In the genomic region with DNA sequence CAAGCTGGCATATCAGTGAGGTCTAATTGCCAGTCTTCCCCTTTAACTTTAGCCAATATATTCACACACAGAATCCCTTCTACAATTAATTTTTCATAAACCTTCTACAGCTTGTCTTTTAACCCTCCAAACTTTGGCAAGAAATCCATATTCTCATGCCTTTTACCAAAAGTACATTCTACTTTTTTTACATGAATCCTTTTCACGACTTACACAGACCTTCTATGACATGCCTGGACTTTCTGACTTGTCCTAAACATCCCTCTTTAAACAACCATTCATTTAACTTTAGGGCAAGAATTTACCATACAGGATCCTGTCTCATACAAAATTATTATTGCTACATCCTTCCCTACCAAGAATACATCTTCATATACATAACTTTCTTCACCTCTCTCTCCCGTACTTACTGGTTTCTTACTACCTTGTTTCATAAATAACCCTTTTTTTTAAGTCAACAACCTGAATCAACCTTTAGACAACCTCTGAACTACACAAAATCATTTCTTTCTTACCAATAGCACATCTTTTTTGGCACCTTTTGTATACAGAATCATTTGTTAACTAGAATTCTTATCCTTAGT, we compare ENCODE assay signal across 1 cellular context.
TF ChIP-seq lines count a peak whose summit lies in the region.

No MANE protein-coding gene starts in this region.

TF ChIP-seq in HEK293, 187 proteins besides CTCF, POLR2A, EP300 and RAD21 (continued from another document):
- TF ChIP-seq ZNF560 (tag by site-specific recombination; IDR thresholded peaks at IDR 0.05; ENCODE audit: borderline replicate concordance), result no peak
- TF ChIP-seq, protein P1, sequence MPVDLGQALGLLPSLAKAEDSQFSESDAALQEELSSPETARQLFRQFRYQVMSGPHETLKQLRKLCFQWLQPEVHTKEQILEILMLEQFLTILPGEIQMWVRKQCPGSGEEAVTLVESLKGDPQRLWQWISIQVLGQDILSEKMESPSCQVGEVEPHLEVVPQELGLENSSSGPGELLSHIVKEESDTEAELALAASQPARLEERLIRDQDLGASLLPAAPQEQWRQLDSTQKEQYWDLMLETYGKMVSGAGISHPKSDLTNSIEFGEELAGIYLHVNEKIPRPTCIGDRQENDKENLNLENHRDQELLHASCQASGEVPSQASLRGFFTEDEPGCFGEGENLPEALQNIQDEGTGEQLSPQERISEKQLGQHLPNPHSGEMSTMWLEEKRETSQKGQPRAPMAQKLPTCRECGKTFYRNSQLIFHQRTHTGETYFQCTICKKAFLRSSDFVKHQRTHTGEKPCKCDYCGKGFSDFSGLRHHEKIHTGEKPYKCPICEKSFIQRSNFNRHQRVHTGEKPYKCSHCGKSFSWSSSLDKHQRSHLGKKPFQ (tag by site-specific recombination; IDR thresholded peaks at IDR 0.05), result no peak
- no peak for TF ChIP-seq ZNF202 (tag by site-specific recombination; IDR thresholded peaks at IDR 0.05; ENCODE audit: borderline replicate concordance)
- TF ChIP-seq, protein P2, sequence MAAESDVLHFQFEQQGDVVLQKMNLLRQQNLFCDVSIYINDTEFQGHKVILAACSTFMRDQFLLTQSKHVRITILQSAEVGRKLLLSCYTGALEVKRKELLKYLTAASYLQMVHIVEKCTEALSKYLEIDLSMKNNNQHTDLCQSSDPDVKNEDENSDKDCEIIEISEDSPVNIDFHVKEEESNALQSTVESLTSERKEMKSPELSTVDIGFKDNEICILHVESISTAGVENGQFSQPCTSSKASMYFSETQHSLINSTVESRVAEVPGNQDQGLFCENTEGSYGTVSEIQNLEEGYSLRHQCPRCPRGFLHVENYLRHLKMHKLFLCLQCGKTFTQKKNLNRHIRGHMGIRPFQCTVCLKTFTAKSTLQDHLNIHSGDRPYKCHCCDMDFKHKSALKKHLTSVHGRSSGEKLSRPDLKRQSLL (tag by site-specific recombination; IDR thresholded peaks at IDR 0.05), result no peak
- no peak for TF ChIP-seq ZNF792 (tag by site-specific recombination; IDR thresholded peaks at IDR 0.05)
- 0 out of 2 replicates have a peak, but pooled peaks have one; percentile 38 for TF ChIP-seq SP7 (tag by site-specific recombination; IDR thresholded peaks at IDR 0.05)
- no peak for TF ChIP-seq ZNF132 (tag by site-specific recombination; IDR thresholded peaks at IDR 0.05; ENCODE audit: borderline replicate concordance)
- no peak for TF ChIP-seq GLI2 (tag by site-specific recombination; IDR thresholded peaks at IDR 0.05; ENCODE audit: borderline replicate concordance, low read depth)
- TF ChIP-seq ZNF311 (tag by site-specific recombination; IDR thresholded peaks at IDR 0.05; ENCODE audit: borderline replicate concordance), result peak; percentile 93; the same call in 1 of the 2 replicates
- TF ChIP-seq, protein P3, sequence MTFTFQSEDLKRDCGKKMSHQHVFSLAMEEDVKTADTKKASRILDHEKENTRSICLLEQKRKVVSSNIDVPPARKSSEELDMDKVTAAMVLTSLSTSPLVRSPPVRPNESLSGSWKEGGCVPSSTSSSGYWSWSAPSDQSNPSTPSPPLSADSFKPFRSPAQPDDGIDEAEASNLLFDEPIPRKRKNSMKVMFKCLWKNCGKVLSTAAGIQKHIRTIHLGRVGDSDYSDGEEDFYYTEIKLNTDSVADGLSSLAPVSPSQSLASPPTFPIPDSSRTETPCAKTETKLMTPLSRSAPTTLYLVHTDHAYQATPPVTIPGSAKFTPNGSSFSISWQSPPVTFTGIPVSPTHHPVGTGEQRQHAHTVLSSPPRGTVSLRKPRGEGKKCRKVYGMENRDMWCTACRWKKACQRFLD (tag by site-specific recombination; IDR thresholded peaks at IDR 0.05), result no peak
- no peak for TF ChIP-seq ZBTB7A (tag by site-specific recombination; IDR thresholded peaks at IDR 0.05; ENCODE audit: low read depth)
- TF ChIP-seq, protein P4, sequence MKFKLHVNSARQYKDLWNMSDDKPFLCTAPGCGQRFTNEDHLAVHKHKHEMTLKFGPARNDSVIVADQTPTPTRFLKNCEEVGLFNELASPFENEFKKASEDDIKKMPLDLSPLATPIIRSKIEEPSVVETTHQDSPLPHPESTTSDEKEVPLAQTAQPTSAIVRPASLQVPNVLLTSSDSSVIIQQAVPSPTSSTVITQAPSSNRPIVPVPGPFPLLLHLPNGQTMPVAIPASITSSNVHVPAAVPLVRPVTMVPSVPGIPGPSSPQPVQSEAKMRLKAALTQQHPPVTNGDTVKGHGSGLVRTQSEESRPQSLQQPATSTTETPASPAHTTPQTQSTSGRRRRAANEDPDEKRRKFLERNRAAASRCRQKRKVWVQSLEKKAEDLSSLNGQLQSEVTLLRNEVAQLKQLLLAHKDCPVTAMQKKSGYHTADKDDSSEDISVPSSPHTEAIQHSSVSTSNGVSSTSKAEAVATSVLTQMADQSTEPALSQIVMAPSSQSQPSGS (tag by site-specific recombination; IDR thresholded peaks at IDR 0.05; ENCODE audit: low read depth), result no peak
- TF ChIP-seq ZNF184 (tag by site-specific recombination; IDR thresholded peaks at IDR 0.05), result 0 out of 2 replicates have a peak, but pooled peaks have one; percentile 36
- no peak for TF ChIP-seq ZBTB17 (tag by site-specific recombination; IDR thresholded peaks at IDR 0.05)
- TF ChIP-seq ZNF175 (tag by site-specific recombination; IDR thresholded peaks at IDR 0.05), result no peak
- TF ChIP-seq SETDB1 (IDR thresholded peaks at IDR 0.05; ENCODE audit: insufficient read length, low read length), result peak; percentile 100
- TF ChIP-seq ZNF558 (tag by site-specific recombination; IDR thresholded peaks at IDR 0.05), result 0 out of 2 replicates have a peak, but pooled peaks have one; percentile 31
- peak; percentile 99 for TF ChIP-seq TRIM28 (IDR thresholded peaks at IDR 0.05; ENCODE audit: borderline replicate concordance, low read length)
- no peak for TF ChIP-seq ZNF146 (tag by site-specific recombination; IDR thresholded peaks at IDR 0.05)
- no peak for TF ChIP-seq ZNF701 (tag by site-specific recombination; IDR thresholded peaks at IDR 0.05)
